Comparison of ENCODE assay signal across 25 cellular contexts in the genomic region with DNA sequence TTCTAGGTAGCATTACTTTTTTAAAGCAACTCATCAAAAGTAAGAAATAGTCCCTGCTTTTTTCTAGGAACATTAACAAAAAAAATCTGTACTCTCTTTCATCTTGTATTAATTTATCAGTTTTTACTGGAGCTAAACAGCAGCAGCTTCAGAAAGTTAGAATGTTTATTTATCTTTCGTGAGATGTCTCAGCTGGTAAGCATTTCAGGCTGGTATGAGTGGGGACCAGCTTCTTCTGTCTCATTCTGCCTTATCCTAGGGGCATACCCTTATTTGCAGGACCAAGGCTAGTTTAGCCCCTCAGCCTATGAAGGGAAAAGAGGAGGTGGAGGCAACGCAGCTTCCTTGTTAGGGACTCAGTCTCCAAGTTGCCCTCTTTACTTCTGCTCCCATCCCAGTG.
"Had no signal": no experiment of that assay in that cellular context is flagged by ENCODE, and none has a peak within 500 bp of the region (broad histone marks: within the 10 kb centered on the region; RNA-seq: fewer than 3 reads in every experiment).

No MANE protein-coding gene starts in this region.

- H3K36me3 ChIP-seq: brain microvascular endothelial cell, neutrophil, ovary, prostate gland had no signal

- H3K27me3 ChIP-seq: brain microvascular endothelial cell, esophagus muscularis mucosa, neutrophil, ovary, spleen, upper lobe of left lung had no signal

- H3K9me3 ChIP-seq: esophagus muscularis mucosa, neutrophil, ovary, prostate gland, spleen, thoracic aorta, upper lobe of left lung had no signal

- ATAC-seq: activated CD4-positive, CD25-positive, alpha-beta regulatory T cell treated with anti-CD3 and anti-CD28 coated beads, Interleukin-2, amount 50 U/mL, for 24 hours; activated CD8-positive, alpha-beta memory T cell treated with anti-CD3 and anti-CD28 coated beads, Interleukin-2, amount 10 ng/mL, durations not matched to agents 7 days and 5 days; left cardiac atrium; T-cell had no signal

- H3K27ac ChIP-seq: brain microvascular endothelial cell, esophagus muscularis mucosa, neutrophil, ovary, prostate gland, spleen, thoracic aorta, upper lobe of left lung, VCaP had no signal

- DNase-seq: activated CD4-positive, alpha-beta memory T cell treated with anti-CD3 and anti-CD28 coated beads, Interleukin-2, amount 10 ng/mL, durations not matched to agents 7 days and 5 days; activated CD4-positive, alpha-beta T cell treated with anti-CD3 and anti-CD28 coated beads, Interleukin-2, amount 10 ng/mL, durations not matched to agents 24 days and 14 days; activated CD8-positive, alpha-beta memory T cell treated with anti-CD3 and anti-CD28 coated beads, Interleukin-2, amount 10 ng/mL, durations not matched to agents 7 days and 5 days; activated gamma-delta T cell; activated naive CD4-positive, alpha-beta T cell treated with anti-CD3 and anti-CD28 coated beads, Interleukin-2, amount 50 U/mL, for 16 hours; activated T-cell treated with anti-CD3 and anti-CD28 coated beads for 4 hours; aorta; brain microvascular endothelial cell; caudate nucleus; effector memory CD4-positive, alpha-beta T cell; glutamatergic neuron; hypothalamus; left cardiac atrium; ovary; spleen; stimulated activated CD4-positive, alpha-beta T cell treated with anti-CD3 and anti-CD28 coated beads, Interleukin-4, amount 100 ng/mL, for 24 hours; stimulated activated naive CD4-positive, alpha-beta T cell treated with Interleukin-2 at 50 U/mL for 16 hours; T-cell; upper lobe of left lung had no signal

- H3K4me3 ChIP-seq: esophagus muscularis mucosa, ovary, prostate gland, spleen, thoracic aorta, upper lobe of left lung had no signal

- H3K4me1 ChIP-seq: esophagus muscularis mucosa, prostate gland, spleen, upper lobe of left lung had no signal
